Comparison of ENCODE assay signal across 9 cellular contexts in the genomic region with DNA sequence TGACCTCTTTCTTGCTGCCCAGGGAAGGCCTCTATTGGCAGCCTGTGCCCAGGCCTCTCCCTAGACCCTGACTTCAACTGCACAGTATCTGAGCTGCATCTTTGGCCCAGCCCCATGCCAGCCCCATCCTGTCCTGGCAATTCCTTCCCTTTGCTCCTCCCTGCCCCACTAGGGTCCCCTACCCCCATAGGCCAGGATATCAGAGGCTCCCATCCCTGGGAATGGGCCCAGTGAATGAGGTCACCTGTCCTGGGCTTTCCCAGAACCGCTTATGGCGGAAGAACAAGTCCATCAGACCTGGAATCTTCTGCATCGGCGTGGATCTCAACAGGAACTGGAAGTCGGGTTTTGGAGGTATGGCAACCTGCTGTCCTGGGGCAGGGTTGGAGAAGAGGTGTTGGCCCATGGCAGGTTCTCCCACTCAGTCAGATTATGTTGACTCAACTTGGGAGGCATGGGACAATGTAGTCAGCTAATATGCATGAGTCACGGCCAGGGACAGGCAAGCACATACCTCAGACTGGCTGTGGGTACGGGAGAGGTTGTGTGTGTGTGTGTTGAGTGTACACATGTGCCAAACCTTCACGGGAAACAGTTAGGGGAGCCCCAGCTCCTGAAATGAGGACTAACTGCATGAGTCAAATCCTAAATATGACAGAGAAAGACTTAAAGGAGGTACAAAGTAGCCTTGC. TPM values are rescaled to one million over a fixed set of nuclear protein-coding genes. Genes with fewer than 3 reads are reported as not detected.
A peak's percentile ranks its signal among the peaks of the same experiment; 100 is the strongest.
DNase-seq lines count a peak whose midpoint lies in the region; ATAC-seq, FAIRE-seq and TF ChIP-seq lines count a peak whose summit lies in the region.
"Had no signal": no experiment of that assay in that cellular context is flagged by ENCODE, and none has a peak within 500 bp of the region (broad histone marks: within the 10 kb centered on the region; RNA-seq: fewer than 3 reads in every experiment).

No MANE protein-coding gene starts in this region.

- peaks cover 1 to 24% of the 10 kb centered on the region in 2 experiments; a peak in 4 of 5 replicates for H3K27me3 ChIP-seq in HepG2 (ENCODE audit: control insufficient read depth in 1 of 2, insufficient read depth in 2 of 2, low read length in 2 of 2)
- peaks cover 3% of the 10 kb centered on the region; the same call in 1 of the 2 replicates for H3K27me3 ChIP-seq in Karpas-422 (ENCODE audit: low read length)
- no peaks in the 10 kb centered on the region for H3K27me3 ChIP-seq in colonic mucosa

- no peaks in the 10 kb centered on the region for H3K27me3 Mint-ChIP-seq in activated T-cell treated with anti-CD3 and anti-CD28 coated beads, Interleukin-2, amount 50 U/mL, for 24 hours

- peak overlapping the region; percentile 82 for H3K27ac Mint-ChIP-seq in activated T-cell treated with anti-CD3 and anti-CD28 coated beads, Interleukin-2, amount 50 U/mL, for 24 hours

- BruUV-seq in HepG2 (replicated peaks; lab: Mats Ljungman, UMichigan) = no TSS peak

- no peak overlapping the region for H3K27ac ChIP-seq in HepG2 (ENCODE audit: extremely low read length, insufficient read depth, low read length)
- H3K27ac ChIP-seq in Karpas-422 (ENCODE audit: low read length) = no peak overlapping the region
- no peak overlapping the region for H3K27ac ChIP-seq in colonic mucosa

- TF ChIP-seq RAD21 in HepG2 (CRISPR knock-in tag; IDR thresholded peaks at IDR 0.05) = no peak

- peaks cover 35% of the 10 kb centered on the region for H3K4me1 Mint-ChIP-seq in activated T-cell treated with anti-CD3 and anti-CD28 coated beads, Interleukin-2, amount 50 U/mL, for 24 hours (ENCODE audit: low read depth)

- intact Hi-C loops in HepG2 (cut with micrococcal nuclease; ENCODE audit: unreplicated experiment) = no loop called here
- intact Hi-C loops in colonic mucosa (cut with DNase I) = no loop called here

- H3K4me2 ChIP-seq in HepG2 (ENCODE audit: low read depth, low read length) = peak overlapping the region; percentile 28; the same call in 1 of the 2 replicates
- no peak overlapping the region for H3K4me2 ChIP-seq in Karpas-422 (ENCODE audit: low read depth, low read length, poor library complexity, severe bottlenecking)

- TF ChIP-seq CTCF in HepG2 (CRISPR knock-in tag; IDR thresholded peaks at IDR 0.05) (no peak), colonic mucosa (IDR thresholded peaks at IDR 0.05) (no peak)

- POLR2A ChIA-PET in HepG2 (lab: Yijun Ruan, JAX) = no interaction called here

- H3K4me3 ChIP-seq in HepG2 (replicated peaks in 1 of 3; ENCODE audit: insufficient read depth in 1 of 3, low read depth in 2 of 3, low read length in 3 of 3) = no peak overlapping the region
- no peak overlapping the region for H3K4me3 ChIP-seq in Karpas-422 (ENCODE audit: low read length)
- H3K4me3 ChIP-seq in colonic mucosa = no peak overlapping the region

- in situ Hi-C loops in HepG2 (cut with HindIII; ENCODE audit: extremely low pct_ligation_motif_present, low pct_unique_long_range_greater_than_20kb) = no loop called here

- H3K9ac ChIP-seq in HepG2 (ENCODE audit: insufficient read depth, low read depth, low read length) (no peak overlapping the region), Karpas-422 (ENCODE audit: low read length) (no peak overlapping the region), colonic mucosa (ENCODE audit: low read depth in 2 of 2, low read length in 2 of 2) (no peak overlapping the region)

- H3K4me1 ChIP-seq in HepG2 (ENCODE audit: insufficient read depth, low read length) = peaks cover 40% of the 10 kb centered on the region
- no peaks in the 10 kb centered on the region; the same call in 1 of the 2 replicates for H3K4me1 ChIP-seq in Karpas-422 (ENCODE audit: low read length)
- H3K4me1 ChIP-seq in colonic mucosa = peaks cover 3% of the 10 kb centered on the region

- H2AFZ ChIP-seq in HepG2 (ENCODE audit: low read length) (no peak overlapping the region), Karpas-422 (ENCODE audit: low read length) (no peak overlapping the region)

- H3K9me3 ChIP-seq in HepG2 (ENCODE audit: low read length) (no peaks in the 10 kb centered on the region; the same call in 1 of the 2 replicates), Karpas-422 (ENCODE audit: low read length) (no peaks in the 10 kb centered on the region), colonic mucosa (no peaks in the 10 kb centered on the region)

- H4K20me1 ChIP-seq in HepG2 (ENCODE audit: insufficient read depth, low read length) (no peaks in the 10 kb centered on the region), Karpas-422 (ENCODE audit: insufficient read depth, low read depth, low read length) (no peaks in the 10 kb centered on the region)

- no peak for FAIRE-seq in HepG2 (lab: Jason Lieb, UNC)

- peaks cover 12% of the 10 kb centered on the region for H3K9me3 Mint-ChIP-seq in activated T-cell treated with anti-CD3 and anti-CD28 coated beads, Interleukin-2, amount 50 U/mL, for 24 hours

- H3K79me2 ChIP-seq in HepG2 (ENCODE audit: insufficient read depth, low read length) = no peaks in the 10 kb centered on the region
- H3K79me2 ChIP-seq in Karpas-422 (ENCODE audit: low read length) = no peaks in the 10 kb centered on the region

- ATAC-seq in HepG2 = peak; percentile 81

- H3K9me2 ChIP-seq in Karpas-422 (replicated peaks; ENCODE audit: insufficient read depth, low read length) = no peaks in the 10 kb centered on the region

- peak; percentile 13 for DNase-seq in stimulated activated naive CD4-positive, alpha-beta T cell treated with Interleukin-2 at 50 U/mL for 16 hours (lab: John Stamatoyannopoulos, UW)
- DNase-seq in stimulated activated naive CD4-positive, alpha-beta T cell (lab: John Stamatoyannopoulos, UW) = no peak
- DNase-seq in activated T-cell treated with anti-CD3 and anti-CD28 coated beads, Interleukin-2, amount 50 U/mL, for 24 hours = no peak
- peak; percentile 76 for DNase-seq in HepG2 (ENCODE audit: low spot score)
- no peak for DNase-seq in retina
- no peak for DNase-seq in Karpas-422
- no peak for DNase-seq in colonic mucosa
- DNase-seq in putamen (ENCODE audit: low spot score) = no peak

- 32% methylated on average over 8 of the region's 8 CpGs for WGBS in HepG2 (ENCODE audit: low lambda C conversion rate)

- TF ChIP-seq EP300 in HepG2 (IDR thresholded peaks at IDR 0.05; ENCODE audit: low read depth in 2 of 2, low read length in 2 of 2) = no peak
- no peak for TF ChIP-seq EP300 in HepG2 (CRISPR knock-in tag; IDR thresholded peaks at IDR 0.05; ENCODE audit: borderline replicate concordance)

- H3K36me3 ChIP-seq in HepG2 (replicated peaks in 1 of 2; ENCODE audit: control insufficient read depth in 1 of 2, insufficient read depth in 2 of 2, low read length in 2 of 2) (no peaks in the 10 kb centered on the region), Karpas-422 (ENCODE audit: insufficient read depth, low read length) (no peaks in the 10 kb centered on the region), colonic mucosa (no peaks in the 10 kb centered on the region)

- CTCF ChIA-PET in HepG2 (lab: Yijun Ruan, JAX; ENCODE audit: low intra/inter-chr PET ratio, low total read pairs) = no interaction called here

- TF ChIP-seq POLR2A in HepG2 (IDR thresholded peaks at IDR 0.05; ENCODE audit: insufficient read depth in 1 of 2, low read depth in 2 of 2, low read length in 2 of 2) = no peak

- no peak overlapping the region for H3K4me3 Mint-ChIP-seq in activated T-cell treated with anti-CD3 and anti-CD28 coated beads, Interleukin-2, amount 50 U/mL, for 24 hours

- no peaks in the 10 kb centered on the region for H3K36me3 Mint-ChIP-seq in activated T-cell treated with anti-CD3 and anti-CD28 coated beads, Interleukin-2, amount 50 U/mL, for 24 hours (ENCODE audit: low read depth)

RNA-seq across cellular contexts. Expression of gene CPA1, which starts 17.0 kb away (rescaled TPM):
- total RNA-seq in HepG2 (2016; rRNA removed; fragmentation: Illumina TruSeq; extraction: Trizol) (0.20 TPM in 1 of 2 replicates, not detected in the other), colonic mucosa (10 to 100 TPM in 1 of 2 donors, not detected in 1; 35.4 TPM)
- 0.20 and 0.35 TPM in 2 replicates for total RNA-seq in HepG2 (2016; cell fraction: cytosol; rRNA removed; fragmentation: Illumina TruSeq; extraction: Trizol; ENCODE audit: low read depth)
- not detected in 2 replicates for total RNA-seq in HepG2 (2016; cell fraction: insoluble cytoplasmic fraction; rRNA removed; fragmentation: Illumina TruSeq; extraction: Trizol)
- 0.34 TPM in 1 of 2 replicates, not detected in the other for total RNA-seq in HepG2 (2016; cell fraction: membrane; rRNA removed; fragmentation: Illumina TruSeq; extraction: Trizol)
- not detected in 2 replicates for total RNA-seq in HepG2 (2016; cell fraction: nucleus; rRNA removed; fragmentation: Illumina TruSeq; extraction: Trizol)
- 0.57 and 0.58 TPM in 2 replicates for polyA plus RNA-seq in HepG2 (2011; rRNA removed)
- polyA plus RNA-seq in HepG2 (2011; cell fraction: cytosol; rRNA removed) = 0.42 and 0.77 TPM in 2 replicates
- 1.2 and 2.4 TPM in 2 replicates for polyA plus RNA-seq in HepG2 (2011; cell fraction: nucleus; rRNA removed)
- polyA plus RNA-seq in HepG2 (2012) = 0.16 TPM in 1 of 2 replicates, not detected in the other
- 0.17 and 0.27 TPM in 2 replicates for polyA plus RNA-seq in HepG2 (2016; cell fraction: cytosol; fragmentation: Illumina TruSeq; extraction: Trizol; ENCODE audit: low read depth)
- polyA plus RNA-seq in HepG2 (2016; cell fraction: insoluble cytoplasmic fraction; fragmentation: Illumina TruSeq; extraction: Trizol; ENCODE audit: low read depth) = 0.22 TPM in 1 of 2 replicates, not detected in the other
- 0.14 TPM in 1 of 2 replicates, not detected in the other for polyA plus RNA-seq in HepG2 (2016; cell fraction: membrane; fragmentation: Illumina TruSeq; extraction: Trizol; ENCODE audit: low read depth)
- polyA plus RNA-seq in HepG2 (2016; cell fraction: nucleus; fragmentation: Illumina TruSeq; extraction: Trizol; ENCODE audit: insufficient read depth, low read depth) = not detected in 2 replicates
- not detected in 2 replicates for polyA minus RNA-seq in HepG2 (2011; rRNA and poly(A)+ RNA removed; ENCODE audit: low replicate concordance)
- polyA minus RNA-seq in HepG2 (2011; cell fraction: cytosol; rRNA and poly(A)+ RNA removed) = not detected in 2 replicates
- 0.90 and 1.2 TPM in 2 replicates for polyA minus RNA-seq in HepG2 (2011; cell fraction: nucleus; rRNA and poly(A)+ RNA removed)
- total RNA-seq in Karpas-422 (2014; rRNA removed; shearing (Covaris generic); ENCODE audit: low replicate concordance) = not detected in 2 replicates

RNA-seq across cellular contexts. Expression of gene CPA5, which starts 18.7 kb away (rescaled TPM):
- total RNA-seq in HepG2 (2016; rRNA removed; fragmentation: Illumina TruSeq; extraction: Trizol) = not detected in 2 replicates
- not detected in 2 replicates for total RNA-seq in HepG2 (2016; cell fraction: cytosol; rRNA removed; fragmentation: Illumina TruSeq; extraction: Trizol; ENCODE audit: low read depth)
- not detected in 2 replicates for total RNA-seq in HepG2 (2016; cell fraction: insoluble cytoplasmic fraction; rRNA removed; fragmentation: Illumina TruSeq; extraction: Trizol)
- not detected in 2 replicates for total RNA-seq in HepG2 (2016; cell fraction: membrane; rRNA removed; fragmentation: Illumina TruSeq; extraction: Trizol)
- total RNA-seq in HepG2 (2016; cell fraction: nucleus; rRNA removed; fragmentation: Illumina TruSeq; extraction: Trizol) = not detected in 2 replicates
- polyA plus RNA-seq in HepG2 (2011; rRNA removed) = 0.30 and 0.48 TPM in 2 replicates
- 0.20 and 0.21 TPM in 2 replicates for polyA plus RNA-seq in HepG2 (2011; cell fraction: cytosol; rRNA removed)
- 1.4 and 1.6 TPM in 2 replicates for polyA plus RNA-seq in HepG2 (2011; cell fraction: nucleus; rRNA removed)
- polyA plus RNA-seq in HepG2 (2012) = 0.59 TPM in 1 of 2 replicates, not detected in the other
- polyA plus RNA-seq in HepG2 (2016; cell fraction: cytosol; fragmentation: Illumina TruSeq; extraction: Trizol; ENCODE audit: low read depth) = 0.19 TPM in 1 of 2 replicates, not detected in the other
- polyA plus RNA-seq in HepG2 (2016; cell fraction: insoluble cytoplasmic fraction; fragmentation: Illumina TruSeq; extraction: Trizol; ENCODE audit: low read depth) = not detected in 2 replicates
- 0.30 TPM in 1 of 2 replicates, not detected in the other for polyA plus RNA-seq in HepG2 (2016; cell fraction: membrane; fragmentation: Illumina TruSeq; extraction: Trizol; ENCODE audit: low read depth)
- not detected in 2 replicates for polyA plus RNA-seq in HepG2 (2016; cell fraction: nucleus; fragmentation: Illumina TruSeq; extraction: Trizol; ENCODE audit: insufficient read depth, low read depth)
- polyA minus RNA-seq in HepG2 (2011; rRNA and poly(A)+ RNA removed; ENCODE audit: low replicate concordance) = 1.0 TPM in 1 of 2 replicates, not detected in the other
- polyA minus RNA-seq in HepG2 (2011; cell fraction: cytosol; rRNA and poly(A)+ RNA removed) = not detected in 2 replicates
- not detected in 2 replicates for polyA minus RNA-seq in HepG2 (2011; cell fraction: nucleus; rRNA and poly(A)+ RNA removed)
- total RNA-seq in Karpas-422 (2014; rRNA removed; shearing (Covaris generic); ENCODE audit: low replicate concordance) = not detected in 2 replicates
- total RNA-seq in colonic mucosa = not detected
- total RNA-seq: subcutaneous adipose tissue had no signal

Comparison
In these comparisons a context has a peak if more than half of its experiments do, and no peak if none do; other contexts are left out.
1. DNase-seq: peak in stimulated activated naive CD4-positive, alpha-beta T cell treated with Interleukin-2 at 50 U/mL for 16 hours (single experiment) and HepG2 (single experiment); none in stimulated activated naive CD4-positive, alpha-beta T cell (0 of 6), activated T-cell treated with anti-CD3 and anti-CD28 coated beads, Interleukin-2, amount 50 U/mL, for 24 hours (single experiment), retina (single experiment), Karpas-422 (single experiment), colonic mucosa (single experiment) and putamen (single experiment).